In the genomic region with DNA sequence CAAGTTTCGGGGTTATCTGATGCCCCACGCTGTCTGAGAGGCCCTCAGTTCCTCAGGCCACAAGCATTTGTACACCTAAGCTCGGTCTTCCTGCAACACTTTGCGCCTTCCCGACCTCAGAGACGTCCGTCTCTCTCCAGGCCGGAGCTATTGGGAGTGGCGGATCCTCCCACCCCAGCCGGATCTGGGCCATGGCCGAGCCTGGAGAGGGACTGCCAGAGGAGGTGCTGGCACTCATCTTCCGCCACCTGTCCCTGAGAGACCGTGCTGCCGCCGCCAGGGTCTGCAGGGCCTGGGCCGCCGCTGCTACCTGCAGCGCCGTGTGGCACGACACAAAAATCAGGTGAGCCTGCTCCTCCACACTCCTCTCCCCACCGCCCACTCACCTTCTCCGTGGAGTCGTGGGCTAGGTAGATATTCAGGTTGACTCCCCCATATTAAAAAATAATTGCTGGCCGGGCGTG, we compare ENCODE assay signal across 1 cellular context.
TF ChIP-seq lines count a peak whose summit lies in the region.

No MANE protein-coding gene starts in this region.

TF ChIP-seq in HepG2, 621 proteins besides CTCF, POLR2A, EP300 and RAD21:
- TF ChIP-seq HNRNPL (IDR thresholded peaks at IDR 0.05; ENCODE audit: low read depth, low read length) (no peak), GABPB1 (CRISPR knock-in tag; IDR thresholded peaks at IDR 0.05) (no peak), MAFF (IDR thresholded peaks at IDR 0.05; ENCODE audit: low read depth, low read length) (no peak), ZNF343 (CRISPR knock-in tag; IDR thresholded peaks at IDR 0.05) (no peak), TFAP4 (IDR thresholded peaks at IDR 0.05; ENCODE audit: borderline replicate concordance, low read depth) (no peak), SIN3B (IDR thresholded peaks at IDR 0.05; ENCODE audit: low read length) (no peak), SCMH1 (CRISPR knock-in tag; IDR thresholded peaks at IDR 0.05; ENCODE audit: borderline replicate concordance) (no peak), SIN3A (IDR thresholded peaks at IDR 0.05; ENCODE audit: borderline replicate concordance, low read depth, low read length) (no peak), ZNF317 (CRISPR knock-in tag; IDR thresholded peaks at IDR 0.05) (no peak), ARID2 (CRISPR knock-in tag; IDR thresholded peaks at IDR 0.05; ENCODE audit: borderline replicate concordance) (no peak), TP53 (CRISPR knock-in tag; conservative IDR thresholded peaks at IDR 0.05) (no peak), HHEX (CRISPR knock-in tag; IDR thresholded peaks at IDR 0.05) (no peak), KDM5B (CRISPR knock-in tag; IDR thresholded peaks at IDR 0.05; ENCODE audit: borderline replicate concordance) (0 out of 2 replicates have a peak, but pooled peaks have one; percentile 8), CAMTA2 (CRISPR knock-in tag; IDR thresholded peaks at IDR 0.05; ENCODE audit: borderline replicate concordance) (0 out of 2 replicates have a peak, but pooled peaks have one; percentile 29), ZBTB33 (CRISPR knock-in tag; IDR thresholded peaks at IDR 0.05) (peak; percentile 64; the same call in 1 of the 2 replicates)
- TF ChIP-seq, protein P1, sequence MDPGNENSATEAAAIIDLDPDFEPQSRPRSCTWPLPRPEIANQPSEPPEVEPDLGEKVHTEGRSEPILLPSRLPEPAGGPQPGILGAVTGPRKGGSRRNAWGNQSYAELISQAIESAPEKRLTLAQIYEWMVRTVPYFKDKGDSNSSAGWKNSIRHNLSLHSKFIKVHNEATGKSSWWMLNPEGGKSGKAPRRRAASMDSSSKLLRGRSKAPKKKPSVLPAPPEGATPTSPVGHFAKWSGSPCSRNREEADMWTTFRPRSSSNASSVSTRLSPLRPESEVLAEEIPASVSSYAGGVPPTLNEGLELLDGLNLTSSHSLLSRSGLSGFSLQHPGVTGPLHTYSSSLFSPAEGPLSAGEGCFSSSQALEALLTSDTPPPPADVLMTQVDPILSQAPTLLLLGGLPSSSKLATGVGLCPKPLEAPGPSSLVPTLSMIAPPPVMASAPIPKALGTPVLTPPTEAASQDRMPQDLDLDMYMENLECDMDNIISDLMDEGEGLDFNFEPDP (CRISPR knock-in tag; conservative IDR thresholded peaks at IDR 0.05): no peak
